Comparison of ENCODE assay signal across 15 cellular contexts in genomic region chr10:124306922-124307371, GRCh38.
A peak's percentile ranks its signal among the peaks of the same experiment; 100 is the strongest.
DNase-seq lines count a peak whose midpoint lies in the region; ATAC-seq, FAIRE-seq and TF ChIP-seq lines count a peak whose summit lies in the region.
"Had no signal": no experiment of that assay in that cellular context is flagged by ENCODE, and none has a peak within 500 bp of the region (broad histone marks: within the 10 kb centered on the region; RNA-seq: fewer than 3 reads in every experiment).

No MANE protein-coding gene starts in this region.

- no peak overlapping the region for H4K91ac ChIP-seq in mesenchymal stem cell (ENCODE audit: low read length)

- peak overlapping the region; percentile 13 for H3K27ac ChIP-seq in colonic mucosa
- peak overlapping the region; percentile 51 for H3K27ac ChIP-seq in mesenchymal stem cell (ENCODE audit: low read length, poor library complexity, severe bottlenecking)
- H3K27ac ChIP-seq: psoas muscle had no signal

- no peak overlapping the region for H3K4me2 ChIP-seq in mesenchymal stem cell (ENCODE audit: low read length, poor library complexity, severe bottlenecking)

- H3K36me3 ChIP-seq in colonic mucosa (no peaks in the 10 kb centered on the region), mesenchymal stem cell (ENCODE audit: control insufficient read depth in 1 of 2, insufficient read depth in 2 of 2, low read depth in 1 of 2, low read length in 2 of 2) (no peaks in the 10 kb centered on the region)
- H3K36me3 ChIP-seq: upper lobe of left lung had no signal

- H3K4ac ChIP-seq in mesenchymal stem cell (ENCODE audit: low read depth in 1 of 2, low read length in 2 of 2), result no peak overlapping the region

- TF ChIP-seq CTCF in colonic mucosa (IDR thresholded peaks at IDR 0.05) (no peak), D721Med (IDR thresholded peaks at IDR 0.05; ENCODE audit: insufficient read depth, missing control alignments) (no peak)

- H3K9ac ChIP-seq in colonic mucosa (ENCODE audit: low read depth in 2 of 2, low read length in 2 of 2) (no peak overlapping the region), mesenchymal stem cell (ENCODE audit: low read length) (no peak overlapping the region)

- no peak overlapping the region for H2BK12ac ChIP-seq in mesenchymal stem cell (ENCODE audit: low read length in 2 of 2)

- H2AFZ ChIP-seq in mesenchymal stem cell (ENCODE audit: low read depth, low read length), result no peak overlapping the region

- no peak overlapping the region for H3K18ac ChIP-seq in mesenchymal stem cell (ENCODE audit: low read depth in 1 of 2, low read length in 2 of 2)

- no peaks in the 10 kb centered on the region for H3K4me1 ChIP-seq in colonic mucosa
- H3K4me1 ChIP-seq in mesenchymal stem cell (ENCODE audit: control insufficient read depth, insufficient read depth, low read depth, low read length), result peaks cover 10% of the 10 kb centered on the region
- H3K4me1 ChIP-seq: psoas muscle had no signal

- FAIRE-seq in D721Med (lab: Jason Lieb, UNC), result no peak
- FAIRE-seq: G401.6 had no signal

- H3K14ac ChIP-seq in mesenchymal stem cell (ENCODE audit: low read length in 2 of 2), result no peak overlapping the region

- H2AK5ac ChIP-seq in mesenchymal stem cell (ENCODE audit: low read length, severe bottlenecking), result no peak overlapping the region

- H3K9me3 ChIP-seq in colonic mucosa (no peaks in the 10 kb centered on the region), mesenchymal stem cell (ENCODE audit: control insufficient read depth, low read length) (no peaks in the 10 kb centered on the region)
- H3K9me3 ChIP-seq: psoas muscle, upper lobe of left lung had no signal

- H3K4me3 ChIP-seq in colonic mucosa (no peak overlapping the region), mesenchymal stem cell (ENCODE audit: insufficient read depth in 1 of 2, low read depth in 1 of 2, low read length in 2 of 2) (no peak overlapping the region)
- H3K4me3 ChIP-seq: psoas muscle, upper lobe of left lung had no signal

- no peak overlapping the region for H2BK120ac ChIP-seq in mesenchymal stem cell (ENCODE audit: low read depth, low read length)

- WGBS in mesenchymal stem cell, result 64% methylated on average over 4 of the region's 4 CpGs

- no peak overlapping the region for H3K23ac ChIP-seq in mesenchymal stem cell (ENCODE audit: low read length in 2 of 2)

- intact Hi-C loops in colonic mucosa (cut with DNase I), result no loop called here

- H3K27me3 ChIP-seq in colonic mucosa, result no peaks in the 10 kb centered on the region
- H3K27me3 ChIP-seq in mesenchymal stem cell (ENCODE audit: control insufficient read depth in 1 of 2, insufficient read depth in 1 of 2, low read length in 2 of 2), result peaks cover 0 to 5% of the 10 kb centered on the region in 2 experiments
- H3K27me3 ChIP-seq: upper lobe of left lung had no signal

- ATAC-seq in HG03280 (IDR thresholded peaks at IDR 0.05; ENCODE audit: unreplicated experiment) (no peak), GM18870 (IDR thresholded peaks at IDR 0.05; ENCODE audit: unreplicated experiment) (no peak)
- ATAC-seq: activated CD8-positive, alpha-beta T cell treated with anti-CD3 and anti-CD28 coated beads for 36 hours; T-cell had no signal

- H4K8ac ChIP-seq in mesenchymal stem cell (ENCODE audit: low read length), result no peak overlapping the region

- H3K79me1 ChIP-seq in mesenchymal stem cell (replicated peaks; ENCODE audit: low read length, poor library complexity, severe bottlenecking), result no peaks in the 10 kb centered on the region

- H2BK15ac ChIP-seq in mesenchymal stem cell (ENCODE audit: low read depth, poor library complexity, severe bottlenecking), result no peak overlapping the region

- DNase-seq in ACHN (peak; percentile 95), LHCN-M2 (ENCODE audit: low read depth) (peak; percentile 58), colonic mucosa (no peak), mesenchymal stem cell (peak; percentile 46), D721Med (ENCODE audit: insufficient read length, low spot score) (no peak), DMS79 treated with DMSO at 0.1 percent for 48 hours (lab: John Stamatoyannopoulos, UW) (no peak)
- DNase-seq: activated CD8-positive, alpha-beta T cell treated with anti-CD3 and anti-CD28 coated beads for 36 hours; activated naive CD4-positive, alpha-beta T cell treated with Interleukin-2 at 50 U/mL for 16 hours; NCI-H774; psoas muscle; T-cell had no signal

- in situ Hi-C loops in ACHN (cut with HindIII; ENCODE audit: low pct_ligation_motif_present, low pct_unique_long_range_greater_than_20kb, low sequenced_read_pairs), result no loop called here

- H2BK5ac ChIP-seq in mesenchymal stem cell (ENCODE audit: low read depth, low read length, poor library complexity, severe bottlenecking), result no peak overlapping the region

Comparison
In these comparisons a context has a peak if more than half of its experiments do, and no peak if none do; other contexts are left out.
1. DNase-seq: peak in ACHN (single experiment), LHCN-M2 (single experiment) and mesenchymal stem cell (single experiment); none in colonic mucosa (single experiment), D721Med (single experiment) and DMS79 treated with DMSO at 0.1 percent for 48 hours (single experiment).